ENCODE assay signal across 25 cellular contexts in genomic region chr20:48019940-48020339, GRCh38.
"Had no signal": no experiment of that assay in that cellular context is flagged by ENCODE, and none has a peak within 500 bp of the region (broad histone marks: within the 10 kb centered on the region; RNA-seq: fewer than 3 reads in every experiment).

No MANE protein-coding gene starts in this region.

- ATAC-seq: effector memory CD8-positive, alpha-beta T cell; mucosa of descending colon; pancreas; right lobe of liver; stimulated activated naive B cell treated with anti-CD40 and anti-IgM and Interleukin-4, amounts not matched to agents 10 μg/mL and 1 μg/mL and 100 μg/mL, for 72 hours had no signal

- H3K4me3 Mint-ChIP-seq: effector memory CD8-positive, alpha-beta T cell; memory B cell; mesothelial cell of epicardium; natural killer cell treated with Interleukin-12 subunit alpha and Interleukin-12 subunit beta and Interleukin-15 and Interleukin-18, amount 100 ng/mL, for 72 hours; stimulated activated naive B cell treated with anti-CD40 and anti-IgM and Interleukin-4, amounts not matched to agents 10 μg/mL and 1 μg/mL and 100 μg/mL, for 72 hours; stimulated activated naive CD8-positive, alpha-beta T cell treated with anti-CD3 and anti-CD28 coated beads, Interleukin-15, Interleukin-2, amounts not matched to agents 100 ng/mL and 50 ng/mL, for 24 hours had no signal

- H3K27ac ChIP-seq: colonic mucosa, esophagus squamous epithelium, pancreas, right lobe of liver, thoracic aorta, tibial nerve, upper lobe of left lung, uterus had no signal

- H3K36me3 Mint-ChIP-seq: mesothelial cell of epicardium; natural killer cell treated with Interleukin-12 subunit alpha and Interleukin-12 subunit beta and Interleukin-15 and Interleukin-18, amount 100 ng/mL, for 72 hours had no signal

- H3K27ac Mint-ChIP-seq: effector memory CD8-positive, alpha-beta T cell; memory B cell; mesothelial cell of epicardium; natural killer cell treated with Interleukin-12 subunit alpha and Interleukin-12 subunit beta and Interleukin-15 and Interleukin-18, amount 100 ng/mL, for 72 hours; stimulated activated naive B cell treated with anti-CD40 and anti-IgM and Interleukin-4, amounts not matched to agents 10 μg/mL and 1 μg/mL and 100 μg/mL, for 72 hours; stimulated activated naive CD8-positive, alpha-beta T cell treated with anti-CD3 and anti-CD28 coated beads, Interleukin-15, Interleukin-2, amounts not matched to agents 100 ng/mL and 50 ng/mL, for 24 hours had no signal

- H3K36me3 ChIP-seq: colonic mucosa, esophagus squamous epithelium, pancreas, right lobe of liver, thoracic aorta, tibial nerve, upper lobe of left lung, uterus had no signal

- H3K4me3 ChIP-seq: colonic mucosa, esophagus squamous epithelium, lung, mucosa of descending colon, pancreas, right lobe of liver, thoracic aorta, tibial nerve, upper lobe of left lung, uterus had no signal

- H3K9me3 ChIP-seq: colonic mucosa, esophagus squamous epithelium, mucosa of descending colon, pancreas, right lobe of liver, thoracic aorta, upper lobe of left lung, uterus had no signal

- H3K27me3 ChIP-seq: colonic mucosa, right lobe of liver, upper lobe of left lung, uterus had no signal

- DNase-seq: central memory CD4-positive, alpha-beta T cell; colonic mucosa; effector memory CD8-positive, alpha-beta T cell; erythroblast; esophagus squamous epithelium; foreskin melanocyte; glutamatergic neuron; mucosa of descending colon; naive B cell; occipital lobe; pancreas; small intestine; stimulated activated CD4-positive, alpha-beta T cell treated with anti-CD3 and anti-CD28 coated beads, Interleukin-15, amount 100 ng/mL, for 24 hours; stimulated activated CD4-positive, alpha-beta T cell treated with anti-CD3 and anti-CD28 coated beads, Interleukin-4, amount 100 ng/mL, for 1 hour; stimulated activated naive B cell treated with anti-CD40 and anti-IgM and Interleukin-4, amounts not matched to agents 10 μg/mL and 1 μg/mL and 100 μg/mL, for 72 hours; upper lobe of left lung; uterus had no signal

- H3K9me3 Mint-ChIP-seq: natural killer cell treated with Interleukin-12 subunit alpha and Interleukin-12 subunit beta and Interleukin-15 and Interleukin-18, amount 100 ng/mL, for 72 hours; stimulated activated naive CD8-positive, alpha-beta T cell treated with anti-CD3 and anti-CD28 coated beads, Interleukin-15, Interleukin-2, amounts not matched to agents 100 ng/mL and 50 ng/mL, for 24 hours had no signal

- H3K4me1 ChIP-seq: colonic mucosa, pancreas, right lobe of liver, upper lobe of left lung, uterus had no signal
